In the genomic region with DNA sequence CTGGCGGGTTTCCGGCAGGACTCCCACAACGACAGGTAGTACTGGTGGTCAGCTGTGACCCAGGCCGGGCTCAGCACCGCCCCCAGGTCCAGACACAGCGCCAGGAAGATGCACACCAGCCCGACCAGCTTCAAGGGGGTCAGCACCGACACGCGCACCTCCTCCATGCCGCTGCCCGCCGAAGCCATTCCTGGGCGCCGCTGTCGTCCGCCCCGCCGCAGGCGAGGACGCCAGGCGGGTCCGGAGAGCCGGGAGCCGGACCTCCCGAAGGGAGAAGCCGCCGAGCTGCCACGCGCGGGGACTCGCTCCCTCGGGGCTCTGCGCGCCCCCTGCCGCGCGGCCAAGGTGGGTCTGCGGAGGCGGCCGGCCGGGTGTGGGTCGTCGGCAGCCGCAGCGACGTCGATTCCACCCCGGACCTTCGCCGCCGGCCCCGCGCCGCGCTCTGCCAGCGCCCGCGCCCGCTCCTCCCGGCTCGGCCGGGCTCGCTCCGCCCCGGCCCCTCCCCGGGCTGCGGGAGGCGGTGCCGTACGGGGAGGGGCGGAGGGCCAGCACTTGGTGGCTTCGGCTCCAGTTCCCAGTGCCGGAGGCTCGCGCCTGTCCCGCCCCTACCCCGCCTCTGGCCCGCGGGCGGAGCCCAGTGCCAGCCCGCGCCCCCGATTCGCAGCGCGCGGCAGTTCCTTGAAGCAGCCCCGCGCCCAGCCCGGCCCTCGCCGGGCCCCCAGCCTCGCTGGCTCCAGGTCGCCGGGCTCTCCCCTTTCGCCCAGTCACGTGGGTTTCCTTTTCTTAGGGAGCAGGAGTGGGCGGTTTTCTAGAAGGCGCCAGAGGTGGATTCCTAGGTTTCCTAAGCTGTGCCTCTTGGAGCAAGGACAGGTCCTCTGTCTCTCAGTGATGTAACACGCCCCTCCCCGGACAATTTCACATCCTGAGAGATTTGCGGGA, we compare ENCODE assay signal across 8 cellular contexts. TPM values are rescaled to one million over a fixed set of nuclear protein-coding genes. Genes with fewer than 3 reads are reported as not detected.
DNase-seq lines count a peak whose midpoint lies in the region; ATAC-seq, FAIRE-seq and TF ChIP-seq lines count a peak whose summit lies in the region.

TSS of gene TMEM47 (minus strand) at position 444 of the 939 bp plus-strand sequence. CDS start at position 188, 256 bp downstream.

- H3K27ac ChIP-seq in astrocyte (ENCODE audit: low read depth, low read length) (peak within 1 kb of the TSS; percentile 75), right cardiac atrium (ENCODE audit: low read length) (peak within 1 kb of the TSS; percentile 88)

- H3K4me3 ChIP-seq in astrocyte (ENCODE audit: insufficient read depth, low read depth, low read length), result peak within 1 kb of the TSS; percentile 81
- peak within 1 kb of the TSS; percentile 85 for H3K4me3 ChIP-seq in right cardiac atrium (ENCODE audit: low read length)

- peak within 1 kb of the TSS; percentile 97 for H3K4me3 Mint-ChIP-seq in astrocyte (ENCODE audit: unreplicated experiment)

- ATAC-seq in right cardiac atrium, result peak; percentile 98 to 99
- ATAC-seq in HG02852 (IDR thresholded peaks at IDR 0.05; ENCODE audit: unreplicated experiment), result no peak

- no peaks in the 10 kb centered on the region for H3K36me3 Mint-ChIP-seq in astrocyte (ENCODE audit: low read depth, unreplicated experiment)

- H3K4me1 Mint-ChIP-seq in astrocyte (ENCODE audit: low read depth, unreplicated experiment), result peaks cover 3% of the 10 kb centered on the region

- H3K9me3 ChIP-seq in astrocyte (ENCODE audit: insufficient read depth, low read depth, low read length) (no peaks in the 10 kb centered on the region), right cardiac atrium (ENCODE audit: control insufficient read depth, low read length) (no peaks in the 10 kb centered on the region)

- peak within 1 kb of the TSS; percentile 94 for H3K4me2 ChIP-seq in astrocyte (ENCODE audit: low read length)

- peak within 1 kb of the TSS; percentile 96 for H3K9ac ChIP-seq in astrocyte (ENCODE audit: low read length)

- TF ChIP-seq CTCF in GM13977 (IDR thresholded peaks at IDR 0.05; ENCODE audit: extremely low read depth, insufficient read depth, missing control alignments), result no peak
- no peak for TF ChIP-seq CTCF in astrocyte (IDR thresholded peaks at IDR 0.05; ENCODE audit: insufficient read depth, low read depth, low read length)

- in situ Hi-C loops in GM13977 (cut with MboI; ENCODE audit: low pct_unique_long_range_greater_than_20kb, low sequenced_read_pairs, unreplicated experiment), result no loop called here

- peak within 1 kb of the TSS; percentile 55 for H2AFZ ChIP-seq in astrocyte (ENCODE audit: low read depth, low read length)

- DNase-seq in GM13977 (ENCODE audit: low spot score), result peak; percentile 24
- peak; percentile 9 for DNase-seq in NCI-H146 treated with DMSO at 0.1 percent for 48 hours (lab: John Stamatoyannopoulos, UW; ENCODE audit: unreplicated experiment)
- peak; percentile 44 for DNase-seq in astrocyte (ENCODE audit: low read depth)
- peak; percentile 80 to 91 (median 90) for DNase-seq in right cardiac atrium
- peak; percentile 67 for DNase-seq in putamen (ENCODE audit: low spot score)
- no peak for DNase-seq in NK-92 treated with Interleukin-12 subunit alpha and Interleukin-12 subunit beta, amount 100 ng/mL, for 24 hours (lab: John Stamatoyannopoulos, UW)
- no peak for DNase-seq in effector CD8-positive, alpha-beta T cell (lab: John Stamatoyannopoulos, UW)

- H3K79me2 ChIP-seq in astrocyte (ENCODE audit: insufficient read depth, low read length), result peaks cover 48% of the 10 kb centered on the region

- H4K20me1 ChIP-seq in astrocyte (ENCODE audit: insufficient read depth, low read length), result no peaks in the 10 kb centered on the region

- H3K27ac Mint-ChIP-seq in astrocyte (ENCODE audit: unreplicated experiment), result peak within 1 kb of the TSS; percentile 96

- intact Hi-C loops in right cardiac atrium (cut with DNase I), result no loop called here

- H3K27me3 Mint-ChIP-seq in astrocyte (ENCODE audit: low read depth, unreplicated experiment), result no peaks in the 10 kb centered on the region

- H3K27me3 ChIP-seq in astrocyte (ENCODE audit: insufficient read depth, low read length) (no peaks in the 10 kb centered on the region), right cardiac atrium (ENCODE audit: control insufficient read depth, insufficient read depth) (no peaks in the 10 kb centered on the region)

- under 1% methylated on average over 97 of the region's 103 CpGs for WGBS in right cardiac atrium

- no peaks in the 10 kb centered on the region for H3K4me1 ChIP-seq in astrocyte (ENCODE audit: insufficient read depth, low read length)
- H3K4me1 ChIP-seq in right cardiac atrium (ENCODE audit: control insufficient read depth, insufficient read depth, low read length), result no peaks in the 10 kb centered on the region

- no peaks in the 10 kb centered on the region for H3K36me3 ChIP-seq in astrocyte (ENCODE audit: insufficient read depth, low read length)

- no peak for FAIRE-seq in astrocyte (lab: Jason Lieb, UNC)

- no peaks in the 10 kb centered on the region for H3K9me3 Mint-ChIP-seq in astrocyte (ENCODE audit: unreplicated experiment)

RNA-seq across cellular contexts. Expression of gene TMEM47, which starts in this region (rescaled TPM):
- total RNA-seq in astrocyte (39.6 and 40.3 TPM in 2 replicates), right cardiac atrium (10 to 100 TPM; 39.3 to 44.9 (median 40.7) TPM)
- polyA plus RNA-seq in right cardiac atrium, result 29.4 TPM

Comparison
In these comparisons a context has a peak if more than half of its experiments do, and no peak if none do; other contexts are left out.
1. DNase-seq: peak in GM13977 (single experiment), NCI-H146 treated with DMSO at 0.1 percent for 48 hours (single experiment), astrocyte (single experiment), right cardiac atrium (3 of 3) and putamen (single experiment); none in NK-92 treated with Interleukin-12 subunit alpha and Interleukin-12 subunit beta, amount 100 ng/mL, for 24 hours (single experiment) and effector CD8-positive, alpha-beta T cell (single experiment).